Comparison of ENCODE assay signal across 8 cellular contexts in genomic region chr6:89828988-89829590, GRCh38. TPM values are rescaled to one million over a fixed set of nuclear protein-coding genes. Genes with fewer than 3 reads are reported as not detected.
A peak's percentile ranks its signal among the peaks of the same experiment; 100 is the strongest.
DNase-seq lines count a peak whose midpoint lies in the region; ATAC-seq and TF ChIP-seq lines count a peak whose summit lies in the region.

No MANE protein-coding gene starts in this region.

- no peak for TF ChIP-seq CTCF in 22Rv1 (IDR thresholded peaks at IDR 0.05)

- H3K27ac ChIP-seq in 22Rv1: peak overlapping the region; percentile 87

- peak overlapping the region; percentile 97 for H3K27ac Mint-ChIP-seq in activated naive CD8-positive, alpha-beta T cell

- H3K9me3 Mint-ChIP-seq in activated naive CD8-positive, alpha-beta T cell (ENCODE audit: low read depth): no peaks in the 10 kb centered on the region

- H3K4me3 Mint-ChIP-seq in activated naive CD8-positive, alpha-beta T cell: peak overlapping the region; percentile 97

- H3K4me3 ChIP-seq in iPS-11a (ENCODE audit: low read depth, low read length): peak overlapping the region; percentile 38

- H3K27me3 Mint-ChIP-seq in activated naive CD8-positive, alpha-beta T cell: no peaks in the 10 kb centered on the region

- H3K4me1 Mint-ChIP-seq in activated naive CD8-positive, alpha-beta T cell (ENCODE audit: low read depth): peaks cover 33% of the 10 kb centered on the region

- ATAC-seq in GM18502 (IDR thresholded peaks at IDR 0.05; ENCODE audit: poor library complexity, unreplicated experiment): peak; percentile 46
- peak; percentile 29 for ATAC-seq in HG02870 (IDR thresholded peaks at IDR 0.05; ENCODE audit: unreplicated experiment)

- H3K36me3 Mint-ChIP-seq in activated naive CD8-positive, alpha-beta T cell: peaks cover 4% of the 10 kb centered on the region

- DNase-seq in NCI-H2171 treated with DMSO at 0.1 percent for 48 hours (lab: John Stamatoyannopoulos, UW) (peak; percentile 89), H4 (ENCODE audit: low spot score) (no peak)
- DNase-seq in stimulated activated CD4-positive, alpha-beta T cell treated with anti-CD3 and anti-CD28 coated beads, Interleukin-2, amount 100 ng/mL, for 4 hours (ENCODE audit: low read depth): peak; percentile 7

RNA-seq across cellular contexts. Expression of gene CASP8AP2, which starts 0.6 kb away (rescaled TPM):
- 4.1 and 5.1 TPM in 2 replicates for total RNA-seq in H4 (2014; rRNA removed; shearing (Covaris generic))

RNA-seq across cellular contexts. Expression of gene MDN1, which starts 9.5 kb away (rescaled TPM):
- 4.1 and 8.7 TPM in 2 replicates for total RNA-seq in H4 (2014; rRNA removed; shearing (Covaris generic))
